8 cellular contexts compared by ENCODE assay signal in the genomic region with DNA sequence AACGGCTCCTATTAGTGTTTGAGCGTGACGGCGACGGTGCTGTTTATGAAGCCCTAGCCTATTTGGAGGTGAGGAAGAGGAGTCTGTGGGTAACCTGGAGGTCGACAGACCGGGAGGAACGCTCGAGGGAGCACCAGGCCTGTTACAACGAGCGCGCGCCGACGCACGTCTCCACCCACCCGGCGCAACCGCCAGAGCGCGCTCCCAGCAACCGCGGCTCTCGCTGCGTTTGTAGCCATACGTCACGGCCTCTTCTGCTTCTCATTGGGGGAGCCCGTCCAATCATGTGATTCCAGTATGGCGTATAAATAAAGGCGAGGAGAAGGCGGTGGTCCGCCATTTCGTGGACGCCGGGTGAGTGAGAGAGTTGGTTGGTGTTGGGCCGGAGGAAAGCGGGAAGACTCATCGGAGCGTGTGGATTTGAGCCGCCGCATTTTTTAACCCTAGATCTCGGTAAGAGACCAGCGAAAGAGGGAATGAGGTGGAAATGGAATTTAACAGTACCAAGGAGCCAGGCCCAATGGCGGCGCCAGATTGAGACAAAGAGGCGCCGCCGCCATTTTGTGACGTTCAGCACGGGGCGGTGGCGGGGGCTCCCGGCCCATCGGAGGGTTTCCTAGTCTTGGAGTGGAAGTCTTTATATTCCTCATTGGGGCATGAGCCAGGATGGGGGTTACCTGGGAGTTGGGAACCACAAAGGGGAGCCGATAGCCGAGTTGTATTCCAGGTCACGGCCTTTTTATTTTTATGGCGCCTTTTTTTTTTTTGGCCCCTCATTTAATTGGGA. TPM values are rescaled to one million over a fixed set of nuclear protein-coding genes. Genes with fewer than 3 reads are reported as not detected.
DNase-seq lines count a peak whose midpoint lies in the region; ATAC-seq and TF ChIP-seq lines count a peak whose summit lies in the region.

A gene (plus strand): TSS at position 334 of the 787 bp plus-strand sequence. CDS start 2,401 bp downstream, outside the sequence.

- peaks cover 39% of the 10 kb centered on the region for H3K4me1 Mint-ChIP-seq in CD14-positive monocyte
- peaks cover 39% of the 10 kb centered on the region for H3K4me1 Mint-ChIP-seq in activated CD4-positive, alpha-beta T cell treated with anti-CD3 and anti-CD28 coated beads, Interleukin-2, amount 10 ng/mL, durations not matched to agents 7 days and 5 days

- peak; percentile 84 for ATAC-seq in GM19351 (IDR thresholded peaks at IDR 0.05; ENCODE audit: unreplicated experiment)
- peak; percentile 87 for ATAC-seq in HG03521 (IDR thresholded peaks at IDR 0.05; ENCODE audit: unreplicated experiment)

- peaks cover 0 to 7% (median 2%) of the 10 kb centered on the region in 3 donors for H3K27me3 Mint-ChIP-seq in CD14-positive monocyte (ENCODE audit: low read depth in 3 of 3)
- H3K27me3 Mint-ChIP-seq in activated CD4-positive, alpha-beta T cell treated with anti-CD3 and anti-CD28 coated beads, Interleukin-2, amount 10 ng/mL, durations not matched to agents 7 days and 5 days: no peaks in the 10 kb centered on the region

- CTCF ChIA-PET in activated CD4-positive, alpha-beta T cell treated with anti-CD3 and anti-CD28 coated beads, Interleukin-2, amount 10 ng/mL, durations not matched to agents 7 days and 5 days (lab: Charles Lee): interaction anchor here (1.0 kb wide), 1 partner anchor 14 kb away, joined by 4 read pairs; no protein-coding TSS in a partner anchor

- DNase-seq in CD14-positive monocyte (ENCODE audit: low spot score) (peak; percentile 97), NCI-H69 (lab: John Stamatoyannopoulos, UW) (peak; percentile 100), cortex of kidney (lab: John Stamatoyannopoulos, UW) (peak; percentile 49), left kidney (ENCODE audit: low read depth, low spot score) (peak; percentile 99)
- peak; percentile 97 for DNase-seq in activated CD4-positive, alpha-beta T cell treated with anti-CD3 and anti-CD28 coated beads, Interleukin-2, amount 10 ng/mL, durations not matched to agents 7 days and 5 days
- DNase-seq in stimulated activated CD4-positive, alpha-beta T cell treated with anti-CD3 and anti-CD28 coated beads, Interleukin-2, amount 100 ng/mL, for 24 hours: peak; percentile 91 to 92

- peak within 1 kb of the TSS; percentile 93 to 94 for H3K4me3 Mint-ChIP-seq in CD14-positive monocyte
- peak within 1 kb of the TSS; percentile 98 for H3K4me3 Mint-ChIP-seq in activated CD4-positive, alpha-beta T cell treated with anti-CD3 and anti-CD28 coated beads, Interleukin-2, amount 10 ng/mL, durations not matched to agents 7 days and 5 days

- intact Hi-C loops in CD14-positive monocyte (cut with micrococcal nuclease): loop anchor here (2.0 to 10.0 kb wide), 3 partner anchors 47 to 149 kb away; a partner anchor contains a TSS

- H3K27ac Mint-ChIP-seq in CD14-positive monocyte: peak within 1 kb of the TSS; percentile 99 to 100 (median 100)
- peak within 1 kb of the TSS; percentile 100 for H3K27ac Mint-ChIP-seq in activated CD4-positive, alpha-beta T cell treated with anti-CD3 and anti-CD28 coated beads, Interleukin-2, amount 10 ng/mL, durations not matched to agents 7 days and 5 days

- POLR2A ChIA-PET in activated CD4-positive, alpha-beta T cell treated with anti-CD3 and anti-CD28 coated beads, Interleukin-2, amount 10 ng/mL, durations not matched to agents 7 days and 5 days (lab: Charles Lee): interaction anchor here (0.6 kb wide), 1 partner anchor 153 kb away, joined by 3 read pairs; no protein-coding TSS in a partner anchor

- no peaks in the 10 kb centered on the region for H3K9me3 Mint-ChIP-seq in CD14-positive monocyte
- no peaks in the 10 kb centered on the region for H3K9me3 Mint-ChIP-seq in activated CD4-positive, alpha-beta T cell treated with anti-CD3 and anti-CD28 coated beads, Interleukin-2, amount 10 ng/mL, durations not matched to agents 7 days and 5 days

- TF ChIP-seq CTCF in CD14-positive monocyte (IDR thresholded peaks at IDR 0.05): peak; percentile 48

- peaks cover 26 to 32% of the 10 kb centered on the region in 2 donors for H3K36me3 Mint-ChIP-seq in CD14-positive monocyte
- peaks cover 50% of the 10 kb centered on the region for H3K36me3 Mint-ChIP-seq in activated CD4-positive, alpha-beta T cell treated with anti-CD3 and anti-CD28 coated beads, Interleukin-2, amount 10 ng/mL, durations not matched to agents 7 days and 5 days (ENCODE audit: low read depth)

RNA-seq across cellular contexts. Expression of the gene that starts here (rescaled TPM):
- polyA plus RNA-seq in CD14-positive monocyte: 100 to 1,000 TPM; 297 to 341 TPM
- total RNA-seq in activated CD4-positive, alpha-beta T cell treated with anti-CD3 and anti-CD28 coated beads, Interleukin-2, amount 10 ng/mL, durations not matched to agents 7 days and 5 days: 100 to 1,000 TPM; 394 to 441 TPM

Comparison
In these comparisons a context has a peak if more than half of its experiments do, and no peak if none do; other contexts are left out.
1. Peak in every context shown above with its lines: DNase-seq and ATAC-seq.
2. DNase-seq: peak in every context shown above with its lines; median percentile 100 in NCI-H69; 99 in left kidney; 97 in CD14-positive monocyte; 97 in activated CD4-positive, alpha-beta T cell treated with anti-CD3 and anti-CD28 coated beads, Interleukin-2, amount 10 ng/mL, durations not matched to agents 7 days and 5 days; 92 in stimulated activated CD4-positive, alpha-beta T cell treated with anti-CD3 and anti-CD28 coated beads, Interleukin-2, amount 100 ng/mL, for 24 hours; 49 in cortex of kidney.